16 cellular contexts compared by ENCODE assay signal in genomic region chr10:79166312-79166721, GRCh38.
DNase-seq lines count a peak whose midpoint lies in the region; ATAC-seq and TF ChIP-seq lines count a peak whose summit lies in the region.
"Had no signal": no experiment of that assay in that cellular context is flagged by ENCODE, and none has a peak within 500 bp of the region (broad histone marks: within the 10 kb centered on the region; RNA-seq: fewer than 3 reads in every experiment).

No MANE protein-coding gene starts in this region.

- H3K27me3 ChIP-seq in BLaER1 treated with 17β-estradiol and CSF1 and Interleukin-3, amounts not matched to agents 10 nM and 100 nM, result no peaks in the 10 kb centered on the region
- H3K27me3 ChIP-seq: right lobe of liver had no signal

- peak overlapping the region; percentile 71 to 96 (median 79) for H3K27ac Mint-ChIP-seq in nephron
- H3K27ac Mint-ChIP-seq: activated naive CD8-positive, alpha-beta T cell; stimulated activated memory B cell treated with anti-CD40 and anti-IgM and Interleukin-4, amounts not matched to agents 10 μg/mL and 1 μg/mL and 100 μg/mL, for 72 hours had no signal

- CTCF ChIA-PET in RWPE1 (lab: Yijun Ruan, JAX), result interaction anchor here (0.6 to 1.7 kb wide), 3 partner anchors 14 to 1566 kb away, joined by 3 to 6 read pairs (median 3); no protein-coding TSS in a partner anchor

- POLR2A ChIA-PET in RWPE1 (lab: Yijun Ruan, JAX; ENCODE audit: low non-redundant PET), result no interaction called here

- peaks cover 45 to 99% (median 71%) of the 10 kb centered on the region in 11 experiments for H3K36me3 ChIP-seq in BLaER1 treated with 17β-estradiol and CSF1 and Interleukin-3, amounts not matched to agents 10 nM and 100 nM

- no peak for DNase-seq in RWPE1 (ENCODE audit: low spot score)
- DNase-seq in Right ventricle myocardium superior, result no peak
- no peak for DNase-seq in GM03348 (ENCODE audit: low spot score)
- DNase-seq in amygdala (lab: John Stamatoyannopoulos, UW), result no peak
- DNase-seq: activated CD4-positive, alpha-beta T cell treated with anti-CD3 and anti-CD28 coated beads for 4 hours; GOT3; immature natural killer cell; lower lobe of right lung; NCI-H1930; right lobe of liver had no signal

- ATAC-seq in Right ventricle myocardium superior (ENCODE audit: poor library complexity) (peak; percentile 81), GM19463 (IDR thresholded peaks at IDR 0.05; ENCODE audit: unreplicated experiment) (no peak)
- ATAC-seq in activated CD4-positive, CD25-positive, alpha-beta regulatory T cell treated with anti-CD3 and anti-CD28 coated beads, Interleukin-2, amount 50 U/mL, for 24 hours, result no peak
- ATAC-seq: lower lobe of right lung; right lobe of liver; stimulated activated memory B cell treated with anti-CD40 and anti-IgM and Interleukin-4, amounts not matched to agents 10 μg/mL and 1 μg/mL and 100 μg/mL, for 72 hours had no signal

- peaks cover 26% of the 10 kb centered on the region for H3K36me3 Mint-ChIP-seq in nephron (ENCODE audit: low read depth)
- H3K36me3 Mint-ChIP-seq: stimulated activated memory B cell treated with anti-CD40 and anti-IgM and Interleukin-4, amounts not matched to agents 10 μg/mL and 1 μg/mL and 100 μg/mL, for 72 hours had no signal

- intact Hi-C loops in Right ventricle myocardium superior (cut with DNase I), result no loop called here

- peak overlapping the region in 9 of 11 experiments; percentile 32 to 93 (median 76); a peak in 10 of 22 replicates for H3K4me2 ChIP-seq in BLaER1 treated with 17β-estradiol and CSF1 and Interleukin-3, amounts not matched to agents 10 nM and 100 nM

- peaks cover 40 to 98% (median 88%) of the 10 kb centered on the region in 10 experiments for H3K4me1 ChIP-seq in BLaER1 treated with 17β-estradiol and CSF1 and Interleukin-3, amounts not matched to agents 10 nM and 100 nM

- no peaks in the 10 kb centered on the region for H3K27me3 Mint-ChIP-seq in nephron (ENCODE audit: low read depth)
- H3K27me3 Mint-ChIP-seq: activated naive CD8-positive, alpha-beta T cell had no signal

- TF ChIP-seq CTCF in RWPE1 (conservative IDR thresholded peaks at IDR 0.05; ENCODE audit: low read depth) (no peak), nephron (IDR thresholded peaks at IDR 0.05; ENCODE audit: unreplicated experiment in 3 of 3) (no peak)

- no peaks in the 10 kb centered on the region for H3K9me3 Mint-ChIP-seq in nephron
- H3K9me3 Mint-ChIP-seq: immature natural killer cell; stimulated activated memory B cell treated with anti-CD40 and anti-IgM and Interleukin-4, amounts not matched to agents 10 μg/mL and 1 μg/mL and 100 μg/mL, for 72 hours had no signal

- H3K4me3 ChIP-seq in BLaER1 treated with 17β-estradiol and CSF1 and Interleukin-3, amounts not matched to agents 10 nM and 100 nM, result no peak overlapping the region
- H3K4me3 ChIP-seq: lower lobe of right lung, right lobe of liver had no signal

- no peak overlapping the region for H3K27ac ChIP-seq in BLaER1 treated with 17β-estradiol and CSF1 and Interleukin-3, amounts not matched to agents 10 nM and 100 nM
- peak overlapping the region; percentile 54 for H3K27ac ChIP-seq in RWPE1
- H3K27ac ChIP-seq: lower lobe of right lung, right lobe of liver had no signal

- no peaks in the 10 kb centered on the region for H3K9me3 ChIP-seq in BLaER1 treated with 17β-estradiol and CSF1 and Interleukin-3, amounts not matched to agents 10 nM and 100 nM (replicated peaks in 1 of 11)
- H3K9me3 ChIP-seq: lower lobe of right lung, right lobe of liver had no signal

- peaks cover 88 to 100% (median 100%) of the 10 kb centered on the region in 11 experiments for H4K20me1 ChIP-seq in BLaER1 treated with 17β-estradiol and CSF1 and Interleukin-3, amounts not matched to agents 10 nM and 100 nM

- peaks cover 72% of the 10 kb centered on the region for H3K4me1 Mint-ChIP-seq in nephron

- no peak overlapping the region for H3K9ac ChIP-seq in BLaER1 treated with 17β-estradiol and CSF1 and Interleukin-3, amounts not matched to agents 10 nM and 100 nM

- H3K4me3 Mint-ChIP-seq in nephron, result peak overlapping the region in 1 of 3 experiments; percentile 59
- H3K4me3 Mint-ChIP-seq: activated naive CD8-positive, alpha-beta T cell; immature natural killer cell; stimulated activated memory B cell treated with anti-CD40 and anti-IgM and Interleukin-4, amounts not matched to agents 10 μg/mL and 1 μg/mL and 100 μg/mL, for 72 hours had no signal
